In the genomic region with DNA sequence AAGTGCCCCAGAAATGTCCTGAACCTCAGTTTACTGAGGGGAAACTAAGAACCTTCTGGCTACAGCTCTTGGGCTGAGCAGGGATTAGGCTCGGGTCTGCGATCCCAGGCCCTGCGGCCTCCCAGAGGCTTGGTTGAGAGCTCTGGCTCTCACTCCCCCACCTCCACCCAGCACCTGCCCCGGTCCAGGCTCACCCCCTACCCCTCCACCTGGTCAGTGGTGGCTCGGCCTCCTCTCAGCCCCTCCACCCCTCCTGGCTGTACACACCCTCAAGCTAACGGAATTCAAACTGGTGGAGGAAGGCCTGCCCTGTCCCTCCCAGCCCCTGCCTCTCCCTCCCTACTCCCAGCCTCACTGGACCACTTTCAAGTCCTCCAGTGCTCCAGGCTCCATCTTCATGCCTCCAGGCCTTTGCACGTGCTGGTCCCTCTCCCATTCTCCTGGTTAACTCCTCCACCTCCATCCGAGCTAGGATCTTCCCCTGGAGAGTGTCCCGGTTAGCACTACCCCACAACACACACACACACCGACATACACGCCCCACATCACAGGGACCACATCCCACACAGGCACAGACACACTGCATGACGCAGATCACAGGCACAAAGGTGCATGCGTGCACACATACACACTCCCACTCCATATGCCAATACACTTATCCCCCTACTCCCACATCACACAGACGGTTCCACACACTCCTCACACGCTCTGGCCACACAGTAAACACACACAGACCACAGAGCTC, we compare ENCODE assay signal across 8 cellular contexts.
DNase-seq lines count a peak whose midpoint lies in the region; ATAC-seq and TF ChIP-seq lines count a peak whose summit lies in the region.

No MANE protein-coding gene starts in this region.

- peak overlapping the region; percentile 57 to 74 for H3K4me3 ChIP-seq in ascending aorta

- peak overlapping the region; percentile 98 to 100 for H3K27ac ChIP-seq in ascending aorta

- H3K36me3 ChIP-seq in ascending aorta = peaks cover 0 to 3% of the 10 kb centered on the region in 2 donors

- TF ChIP-seq CTCF in ascending aorta (IDR thresholded peaks at IDR 0.05) = no peak

- no peak for ATAC-seq in left colon
- ATAC-seq in HG02798 (IDR thresholded peaks at IDR 0.05; ENCODE audit: poor library complexity, unreplicated experiment) = no peak
- ATAC-seq in HG03460 (IDR thresholded peaks at IDR 0.05; ENCODE audit: unreplicated experiment) = no peak

- no peaks in the 10 kb centered on the region for H3K9me3 ChIP-seq in ascending aorta

- peak; percentile 44 for DNase-seq in NCI-H82 (lab: John Stamatoyannopoulos, UW)
- no peak for DNase-seq in NCI-H82 treated with DMSO at 0.1 percent for 48 hours (lab: John Stamatoyannopoulos, UW; ENCODE audit: unreplicated experiment)
- DNase-seq in ascending aorta (ENCODE audit: low spot score in 2 of 2) = no peak
- peak; percentile 33 to 50 for DNase-seq in left colon
- DNase-seq in stimulated activated CD4-positive, alpha-beta T cell treated with anti-CD3 and anti-CD28 coated beads, TNF-alpha, amount 100 ng/mL, for 4 hours (ENCODE audit: low read depth in 3 of 3) = peak in 2 of 3 experiments; percentile 48 to 63
- no peak for DNase-seq in UCSD-AML1 (lab: John Stamatoyannopoulos, UW; ENCODE audit: unreplicated experiment)

- H3K4me1 ChIP-seq in ascending aorta = peaks cover 47 to 70% of the 10 kb centered on the region in 2 donors

- intact Hi-C loops in ascending aorta (cut with DNase I) = no loop called here
- intact Hi-C loops in left colon (cut with DNase I, micrococcal nuclease) = loop anchor here (5.0 to 10.0 kb wide), 5 partner anchors 75 to 345 kb away; a partner anchor contains a TSS

- no peaks in the 10 kb centered on the region for H3K27me3 ChIP-seq in ascending aorta

Comparison
In these comparisons a context has a peak if more than half of its experiments do, and no peak if none do; other contexts are left out.
1. DNase-seq: peak in NCI-H82 (single experiment), left colon (2 of 2) and stimulated activated CD4-positive, alpha-beta T cell treated with anti-CD3 and anti-CD28 coated beads, TNF-alpha, amount 100 ng/mL, for 4 hours (2 of 3); none in NCI-H82 treated with DMSO at 0.1 percent for 48 hours (single experiment), ascending aorta (0 of 2) and UCSD-AML1 (single experiment).